Comparison of ENCODE assay signal across 8 cellular contexts in the genomic region with DNA sequence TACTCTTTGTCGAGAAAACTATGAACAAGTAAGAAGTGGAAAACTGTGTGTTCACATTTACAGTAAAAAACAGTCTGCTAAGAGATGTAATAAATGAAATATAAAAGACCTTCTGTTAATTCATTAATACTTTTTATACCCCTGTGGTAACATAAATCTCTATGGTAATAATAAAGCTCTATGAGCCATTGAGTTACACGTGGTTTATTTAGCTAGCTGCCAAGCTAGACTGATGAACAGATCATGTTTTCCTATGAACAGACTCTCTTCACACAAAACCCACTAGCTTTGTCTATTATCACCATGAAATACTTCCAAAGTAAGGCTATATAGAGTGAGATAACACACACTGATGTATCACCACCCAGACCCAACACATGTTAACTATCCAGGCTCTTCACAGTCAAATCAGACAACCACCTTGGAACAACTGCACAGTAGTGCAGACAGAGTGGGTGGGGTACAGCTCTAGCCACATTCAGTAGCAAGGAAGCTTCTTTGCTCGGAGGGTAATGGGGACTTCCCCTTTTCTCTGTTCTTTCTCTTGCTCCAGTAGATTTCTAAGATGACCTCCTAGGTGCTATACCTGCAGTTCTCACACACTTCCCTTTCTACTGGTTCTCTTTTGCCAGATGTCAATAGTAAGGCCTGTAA. TPM values are rescaled to one million over a fixed set of nuclear protein-coding genes. Genes with fewer than 3 reads are reported as not detected.
A peak's percentile ranks its signal among the peaks of the same experiment; 100 is the strongest.
DNase-seq lines count a peak whose midpoint lies in the region; ATAC-seq and TF ChIP-seq lines count a peak whose summit lies in the region.
"Not testable (repeated sequence)": the region's sequence is repeated elsewhere in the genome, so short reads cannot be mapped to it uniquely, and the experiment has no call there.

No MANE protein-coding gene starts in this region.

- not testable (repeated sequence) for H3K9me3 Mint-ChIP-seq in activated CD4-positive, alpha-beta memory T cell treated with anti-CD3 and anti-CD28 coated beads for 36 hours; activated naive CD8-positive, alpha-beta T cell treated with anti-CD3 and anti-CD28 coated beads, Interleukin-2, amount 10 ng/mL, durations not matched to agents 7 days and 5 days; naive thymus-derived CD8-positive, alpha-beta T cell

- H3K27ac ChIP-seq in upper lobe of right lung, result not testable (repeated sequence)

- TF ChIP-seq CTCF in upper lobe of right lung (IDR thresholded peaks at IDR 0.05), result not testable (repeated sequence)

- peaks cover 13% of the 10 kb centered on the region for H3K4me1 Mint-ChIP-seq in activated CD4-positive, alpha-beta memory T cell treated with anti-CD3 and anti-CD28 coated beads for 36 hours (ENCODE audit: low read depth)
- not testable (repeated sequence) for H3K4me1 Mint-ChIP-seq in activated naive CD8-positive, alpha-beta T cell treated with anti-CD3 and anti-CD28 coated beads, Interleukin-2, amount 10 ng/mL, durations not matched to agents 7 days and 5 days
- H3K4me1 Mint-ChIP-seq in naive thymus-derived CD8-positive, alpha-beta T cell, result peaks cover 5 to 21% (median 14%) of the 10 kb centered on the region in 4 donors

- peaks cover 40% of the 10 kb centered on the region for H3K36me3 Mint-ChIP-seq in activated CD4-positive, alpha-beta memory T cell treated with anti-CD3 and anti-CD28 coated beads for 36 hours
- peaks cover 26% of the 10 kb centered on the region for H3K36me3 Mint-ChIP-seq in activated naive CD8-positive, alpha-beta T cell treated with anti-CD3 and anti-CD28 coated beads, Interleukin-2, amount 10 ng/mL, durations not matched to agents 7 days and 5 days
- peaks cover 6 to 86% (median 20%) of the 10 kb centered on the region in 3 donors for H3K36me3 Mint-ChIP-seq in naive thymus-derived CD8-positive, alpha-beta T cell

- CTCF ChIA-PET in activated CD4-positive, alpha-beta memory T cell treated with anti-CD3 and anti-CD28 coated beads for 36 hours (lab: Charles Lee), result interaction anchor here (0.6 to 0.7 kb wide), 2 partner anchors 10 to 50 kb away, joined by 3 to 4 read pairs; partner anchors contain the start of gene RNF216

- POLR2A ChIA-PET in activated CD4-positive, alpha-beta memory T cell treated with anti-CD3 and anti-CD28 coated beads for 36 hours (lab: Charles Lee), result interaction anchor here (0.9 kb wide), 1 partner anchor 30 kb away, joined by 3 read pairs; no protein-coding TSS in a partner anchor
- POLR2A ChIA-PET in activated naive CD8-positive, alpha-beta T cell treated with anti-CD3 and anti-CD28 coated beads, Interleukin-2, amount 10 ng/mL, durations not matched to agents 7 days and 5 days (lab: Charles Lee); naive thymus-derived CD8-positive, alpha-beta T cell (lab: Charles Lee): not testable (repeated sequence)

- H3K27me3 Mint-ChIP-seq in activated CD4-positive, alpha-beta memory T cell treated with anti-CD3 and anti-CD28 coated beads for 36 hours; activated naive CD8-positive, alpha-beta T cell treated with anti-CD3 and anti-CD28 coated beads, Interleukin-2, amount 10 ng/mL, durations not matched to agents 7 days and 5 days; naive thymus-derived CD8-positive, alpha-beta T cell: not testable (repeated sequence)

- intact Hi-C loops in activated CD4-positive, alpha-beta memory T cell treated with anti-CD3 and anti-CD28 coated beads for 36 hours (cut with micrococcal nuclease); upper lobe of right lung (cut with DNase I): not testable (repeated sequence)

- not testable (repeated sequence) for H3K4me3 ChIP-seq in upper lobe of right lung

- DNase-seq in HUDEP-2 (lab: John Stamatoyannopoulos, UW; ENCODE audit: unreplicated experiment in 76 of 76), result peak in 66 of 76 experiments; percentile 5 to 82 (median 46)
- peak; percentile 33 for DNase-seq in activated CD4-positive, alpha-beta memory T cell treated with anti-CD3 and anti-CD28 coated beads for 36 hours
- DNase-seq in activated naive CD8-positive, alpha-beta T cell treated with anti-CD3 and anti-CD28 coated beads, Interleukin-2, amount 10 ng/mL, durations not matched to agents 7 days and 5 days; naive thymus-derived CD8-positive, alpha-beta T cell; upper lobe of right lung: not testable (repeated sequence)

- not testable (repeated sequence) for H3K9me3 ChIP-seq in upper lobe of right lung

- H3K27ac Mint-ChIP-seq in activated CD4-positive, alpha-beta memory T cell treated with anti-CD3 and anti-CD28 coated beads for 36 hours; activated naive CD8-positive, alpha-beta T cell treated with anti-CD3 and anti-CD28 coated beads, Interleukin-2, amount 10 ng/mL, durations not matched to agents 7 days and 5 days: not testable (repeated sequence)
- H3K27ac Mint-ChIP-seq in naive thymus-derived CD8-positive, alpha-beta T cell, result peak overlapping the region in 4 of 10 donors; percentile 22 to 70 (median 43)

- H3K27me3 ChIP-seq in upper lobe of right lung, result not testable (repeated sequence)

- H3K4me1 ChIP-seq in upper lobe of right lung, result not testable (repeated sequence)

- ATAC-seq in GM18858 (IDR thresholded peaks at IDR 0.05; ENCODE audit: unreplicated experiment), result peak; percentile 90
- ATAC-seq in GM21447 (IDR thresholded peaks at IDR 0.05; ENCODE audit: unreplicated experiment), result peak; percentile 74
- peak; percentile 58 for ATAC-seq in HG02938 (IDR thresholded peaks at IDR 0.05; ENCODE audit: unreplicated experiment)
- peak; percentile 60 for ATAC-seq in activated naive CD8-positive, alpha-beta T cell treated with anti-CD3 and anti-CD28 coated beads, Interleukin-2, amount 10 ng/mL, durations not matched to agents 7 days and 5 days (ENCODE audit: low read depth)
- ATAC-seq in naive thymus-derived CD8-positive, alpha-beta T cell, result peak; percentile 86 to 89
- peak; percentile 77 for ATAC-seq in upper lobe of right lung

- H3K4me3 Mint-ChIP-seq in activated CD4-positive, alpha-beta memory T cell treated with anti-CD3 and anti-CD28 coated beads for 36 hours; activated naive CD8-positive, alpha-beta T cell treated with anti-CD3 and anti-CD28 coated beads, Interleukin-2, amount 10 ng/mL, durations not matched to agents 7 days and 5 days; naive thymus-derived CD8-positive, alpha-beta T cell: not testable (repeated sequence)

- H3K36me3 ChIP-seq in upper lobe of right lung, result peaks cover 32% of the 10 kb centered on the region

RNA-seq across cellular contexts. Expression of gene RNF216, which starts 50.2 kb away (rescaled TPM):
- total RNA-seq in activated CD4-positive, alpha-beta memory T cell treated with anti-CD3 and anti-CD28 coated beads for 36 hours, result 10 to 100 TPM; 27.8 to 31.7 TPM
- total RNA-seq in activated naive CD8-positive, alpha-beta T cell treated with anti-CD3 and anti-CD28 coated beads, Interleukin-2, amount 10 ng/mL, durations not matched to agents 7 days and 5 days, result 10 to 100 TPM; 50.0 to 55.0 TPM
- total RNA-seq in naive thymus-derived CD8-positive, alpha-beta T cell, result 100 to 1,000 TPM; 114 to 115 TPM
- polyA plus RNA-seq in naive thymus-derived CD8-positive, alpha-beta T cell, result 10 to 100 TPM; 28.4 to 47.6 (median 35.9) TPM
- 32.1 TPM for total RNA-seq in upper lobe of right lung
